In genomic region chr1:234603221-234604204, GRCh38 we compare ENCODE assay signal across 7 cellular contexts. TPM values are rescaled to one million over a fixed set of nuclear protein-coding genes. Genes with fewer than 3 reads are reported as not detected.
DNase-seq lines count a peak whose midpoint lies in the region; ATAC-seq and TF ChIP-seq lines count a peak whose summit lies in the region.

No MANE protein-coding gene starts in this region.

- no peaks in the 10 kb centered on the region for H3K27me3 ChIP-seq in breast epithelium

- H3K4me1 ChIP-seq in ES-I3 (ENCODE audit: insufficient read depth, low read length) (peaks cover 36% of the 10 kb centered on the region), breast epithelium (peaks cover 0 to 16% of the 10 kb centered on the region in 2 donors)

- TF ChIP-seq CTCF in NB4 (IDR thresholded peaks at IDR 0.05; ENCODE audit: low read depth, low read length) (no peak), breast epithelium (IDR thresholded peaks at IDR 0.05) (no peak), GM13976 (IDR thresholded peaks at IDR 0.05; ENCODE audit: borderline replicate concordance, control extremely low read depth, extremely low read depth, insufficient read depth, missing control alignments) (no peak)

- peaks cover 13% of the 10 kb centered on the region for H3K36me3 ChIP-seq in ES-I3 (ENCODE audit: insufficient read depth, low read length)
- peaks cover 5% of the 10 kb centered on the region for H3K36me3 ChIP-seq in breast epithelium

- TF ChIP-seq POLR2A in NB4 (IDR thresholded peaks at IDR 0.05; ENCODE audit: extremely low read depth, insufficient read length) = no peak
- TF ChIP-seq POLR2A in breast epithelium (IDR thresholded peaks at IDR 0.05) = no peak

- DNase-seq in NB4 (ENCODE audit: low read depth) (peak; percentile 57), breast epithelium (ENCODE audit: low spot score in 2 of 2) (no peak), midbrain (lab: John Stamatoyannopoulos, UW) (peak; percentile 46), iPS-NIHi7 (ENCODE audit: extremely low spot score) (no peak), GM13976 (ENCODE audit: low spot score) (no peak)

- intact Hi-C loops in breast epithelium (cut with DNase I; ENCODE audit: low total_unique reads) = loop anchor here (10.0 kb wide), 2 partner anchors 69 to 371 kb away; no protein-coding TSS in a partner anchor

- no peak for ATAC-seq in activated CD4-positive, CD25-positive, alpha-beta regulatory T cell treated with anti-CD3 and anti-CD28 coated beads, Interleukin-2, amount 50 U/mL, for 24 hours

- H3K27ac ChIP-seq in breast epithelium = peak overlapping the region; percentile 98 to 99

- H3K4me3 ChIP-seq in NB4 (ENCODE audit: low read depth, low read length) (peak overlapping the region; percentile 95), breast epithelium (peak overlapping the region; percentile 77 to 90 (median 80))

- peak overlapping the region; percentile 42; the same call in 1 of the 2 replicates for H3K9ac ChIP-seq in ES-I3 (ENCODE audit: low read depth, low read length)

- H3K9me3 ChIP-seq in ES-I3 (ENCODE audit: control insufficient read depth, insufficient read depth, low read length) = no peaks in the 10 kb centered on the region
- no peaks in the 10 kb centered on the region for H3K9me3 ChIP-seq in breast epithelium

- in situ Hi-C loops in GM13976 (cut with MboI; ENCODE audit: low sequenced_read_pairs, unreplicated experiment) = loop anchor here (25.0 kb wide), 2 partner anchors 234 to 359 kb away; no protein-coding TSS in a partner anchor

RNA-seq across cellular contexts. Expression of gene IRF2BP2, which starts 6.5 kb away (rescaled TPM):
- 100 to 1,000 TPM in 1 of 3 donors, 10 to 100 TPM in 2; 60.3 to 108 (median 84.9) TPM for total RNA-seq in breast epithelium

Comparison
In these comparisons a context has a peak if more than half of its experiments do, and no peak if none do; other contexts are left out.
1. DNase-seq: peak in NB4 (single experiment) and midbrain (single experiment); none in breast epithelium (0 of 2), iPS-NIHi7 (single experiment) and GM13976 (single experiment).